In genomic region chr5:32794086-32794485, GRCh38 we compare ENCODE assay signal across 15 cellular contexts.
DNase-seq lines count a peak whose midpoint lies in the region; TF ChIP-seq lines count a peak whose summit lies in the region.
"Had no signal": no experiment of that assay in that cellular context is flagged by ENCODE, and none has a peak within 500 bp of the region (broad histone marks: within the 10 kb centered on the region; RNA-seq: fewer than 3 reads in every experiment).

No MANE protein-coding gene starts in this region.

- no peaks in the 10 kb centered on the region for H3K27me3 ChIP-seq in SK-N-SH (ENCODE audit: insufficient read depth)
- H3K27me3 ChIP-seq: testis had no signal

- no peak overlapping the region for H3K4me2 ChIP-seq in SK-N-SH

- no peak overlapping the region for H3K4me3 Mint-ChIP-seq in osteocyte (ENCODE audit: unreplicated experiment)
- H3K4me3 Mint-ChIP-seq: activated CD8-positive, alpha-beta memory T cell treated with anti-CD3 and anti-CD28 coated beads, Interleukin-2, amount 10 ng/mL, durations not matched to agents 7 days and 5 days; activated naive CD8-positive, alpha-beta T cell treated with anti-CD3 and anti-CD28 coated beads, Interleukin-2, amount 10 ng/mL, durations not matched to agents 7 days and 5 days; naive B cell had no signal

- H4K20me1 ChIP-seq in SK-N-SH (ENCODE audit: insufficient read depth) = no peaks in the 10 kb centered on the region

- H3K27me3 Mint-ChIP-seq in osteocyte (ENCODE audit: unreplicated experiment) = no peaks in the 10 kb centered on the region
- H3K27me3 Mint-ChIP-seq: activated CD8-positive, alpha-beta memory T cell treated with anti-CD3 and anti-CD28 coated beads, Interleukin-2, amount 10 ng/mL, durations not matched to agents 7 days and 5 days; activated naive CD8-positive, alpha-beta T cell treated with anti-CD3 and anti-CD28 coated beads, Interleukin-2, amount 10 ng/mL, durations not matched to agents 7 days and 5 days had no signal

- H3K27ac Mint-ChIP-seq in osteocyte (ENCODE audit: unreplicated experiment) = no peak overlapping the region
- H3K27ac Mint-ChIP-seq: activated CD8-positive, alpha-beta memory T cell treated with anti-CD3 and anti-CD28 coated beads, Interleukin-2, amount 10 ng/mL, durations not matched to agents 7 days and 5 days; activated naive CD8-positive, alpha-beta T cell treated with anti-CD3 and anti-CD28 coated beads, Interleukin-2, amount 10 ng/mL, durations not matched to agents 7 days and 5 days had no signal

- H3K4me1 ChIP-seq in SK-N-SH (ENCODE audit: control insufficient read depth in 1 of 2, insufficient read depth in 2 of 2, low read depth in 1 of 2, low read length in 1 of 2) = peaks cover 0 to 12% of the 10 kb centered on the region in 2 experiments; a peak in 2 of 4 replicates
- H3K4me1 ChIP-seq: testis had no signal

- no peaks in the 10 kb centered on the region for H3K9me2 ChIP-seq in SK-N-SH

- peaks cover 0 to 36% of the 10 kb centered on the region in 2 experiments for H3K36me3 ChIP-seq in SK-N-SH (replicated peaks in 1 of 2; ENCODE audit: control insufficient read depth in 1 of 2, insufficient read depth in 2 of 2, low read length in 1 of 2)

- no peaks in the 10 kb centered on the region for H3K9me3 ChIP-seq in SK-N-SH
- H3K9me3 ChIP-seq: testis had no signal

- no peak for TF ChIP-seq EP300 in SK-N-SH (IDR thresholded peaks at IDR 0.05; ENCODE audit: borderline replicate concordance in 1 of 2, low read depth in 1 of 2, low read length in 1 of 2)

- H3K9ac ChIP-seq in SK-N-SH = no peak overlapping the region

- 55% methylated on average over 1 of the region's 1 CpG for WGBS in SK-N-SH (ENCODE audit: low lambda C conversion rate)

- no peak overlapping the region for H2AFZ ChIP-seq in SK-N-SH (ENCODE audit: low read depth)

- DNase-seq in DMS 273 (lab: John Stamatoyannopoulos, UW; ENCODE audit: unreplicated experiment) (peak; percentile 10), DMS 273 treated with DMSO at 0.1 percent for 48 hours (lab: John Stamatoyannopoulos, UW) (no peak), SK-N-SH (no peak), fibroblast of peridontal ligament (ENCODE audit: extremely low read depth) (peak; percentile 38), osteocyte (ENCODE audit: extremely low spot score, unreplicated experiment) (no peak), GM03348 (ENCODE audit: low spot score) (no peak), NCI-H1092 (lab: John Stamatoyannopoulos, UW) (no peak), medulla oblongata (ENCODE audit: extremely low spot score) (no peak)
- DNase-seq: activated CD8-positive, alpha-beta memory T cell treated with anti-CD3 and anti-CD28 coated beads, Interleukin-2, amount 10 ng/mL, durations not matched to agents 7 days and 5 days; activated naive CD8-positive, alpha-beta T cell treated with anti-CD3 and anti-CD28 coated beads, Interleukin-2, amount 10 ng/mL, durations not matched to agents 7 days and 5 days; naive B cell; NCI-H1436 treated with DMSO at 0.1 percent for 48 hours; T-helper 1 cell; testis had no signal

- no peak overlapping the region for H3K4me3 ChIP-seq in SK-N-SH (ENCODE audit: low read depth in 2 of 2, low read length in 1 of 2)
- H3K4me3 ChIP-seq: testis had no signal

- peaks cover 23% of the 10 kb centered on the region for H3K9me3 Mint-ChIP-seq in osteocyte (ENCODE audit: unreplicated experiment)
- H3K9me3 Mint-ChIP-seq: activated naive CD8-positive, alpha-beta T cell treated with anti-CD3 and anti-CD28 coated beads, Interleukin-2, amount 10 ng/mL, durations not matched to agents 7 days and 5 days had no signal

- peaks cover 30% of the 10 kb centered on the region for H3K36me3 Mint-ChIP-seq in osteocyte (ENCODE audit: unreplicated experiment)
- H3K36me3 Mint-ChIP-seq: activated CD8-positive, alpha-beta memory T cell treated with anti-CD3 and anti-CD28 coated beads, Interleukin-2, amount 10 ng/mL, durations not matched to agents 7 days and 5 days; activated naive CD8-positive, alpha-beta T cell treated with anti-CD3 and anti-CD28 coated beads, Interleukin-2, amount 10 ng/mL, durations not matched to agents 7 days and 5 days; naive B cell had no signal

- CTCF ChIA-PET in SK-N-SH (lab: Yijun Ruan, JAX) = no interaction called here

- no peak for TF ChIP-seq RAD21 in SK-N-SH (IDR thresholded peaks at IDR 0.05; ENCODE audit: low read length)

- H3K79me2 ChIP-seq in SK-N-SH (ENCODE audit: insufficient read depth) = no peaks in the 10 kb centered on the region

- H3K4me1 Mint-ChIP-seq in osteocyte (ENCODE audit: unreplicated experiment) = peaks cover 25% of the 10 kb centered on the region
- H3K4me1 Mint-ChIP-seq: activated CD8-positive, alpha-beta memory T cell treated with anti-CD3 and anti-CD28 coated beads, Interleukin-2, amount 10 ng/mL, durations not matched to agents 7 days and 5 days; activated naive CD8-positive, alpha-beta T cell treated with anti-CD3 and anti-CD28 coated beads, Interleukin-2, amount 10 ng/mL, durations not matched to agents 7 days and 5 days; naive B cell had no signal

- POLR2A ChIA-PET in SK-N-SH (lab: Yijun Ruan, JAX) = no interaction called here

- TF ChIP-seq CTCF in SK-N-SH (IDR thresholded peaks at IDR 0.05) = peak; percentile 37
- TF ChIP-seq CTCF in osteocyte (IDR thresholded peaks at IDR 0.05) = peak; percentile 39

- peaks cover 43% of the 10 kb centered on the region for H3F3A ChIP-seq in SK-N-SH (replicated peaks; ENCODE audit: insufficient read depth)

- H3K27ac ChIP-seq in SK-N-SH (ENCODE audit: low read depth in 2 of 2, low read length in 1 of 2) = no peak overlapping the region
- H3K27ac ChIP-seq: 22Rv1, testis had no signal

TF ChIP-seq in SK-N-SH, 30 proteins besides CTCF, POLR2A, EP300 and RAD21:
- TF ChIP-seq RXRA (IDR thresholded peaks at IDR 0.05; ENCODE audit: borderline replicate concordance, low read depth) (no peak), PBX3 (IDR thresholded peaks at IDR 0.05) (no peak), SMC3 (IDR thresholded peaks at IDR 0.05; ENCODE audit: low read depth, low read length) (0 out of 2 replicates have a peak, but pooled peaks have one; percentile 9), IRF3 (IDR thresholded peaks at IDR 0.05; ENCODE audit: low read depth, low read length) (no peak)

Comparison
In these comparisons a context has a peak if more than half of its experiments do, and no peak if none do; other contexts are left out.
1. DNase-seq: peak in DMS 273 (single experiment) and fibroblast of peridontal ligament (single experiment); none in DMS 273 treated with DMSO at 0.1 percent for 48 hours (single experiment), SK-N-SH (single experiment), osteocyte (single experiment), GM03348 (single experiment), NCI-H1092 (single experiment) and medulla oblongata (single experiment).